20 cellular contexts compared by ENCODE assay signal in the genomic region with DNA sequence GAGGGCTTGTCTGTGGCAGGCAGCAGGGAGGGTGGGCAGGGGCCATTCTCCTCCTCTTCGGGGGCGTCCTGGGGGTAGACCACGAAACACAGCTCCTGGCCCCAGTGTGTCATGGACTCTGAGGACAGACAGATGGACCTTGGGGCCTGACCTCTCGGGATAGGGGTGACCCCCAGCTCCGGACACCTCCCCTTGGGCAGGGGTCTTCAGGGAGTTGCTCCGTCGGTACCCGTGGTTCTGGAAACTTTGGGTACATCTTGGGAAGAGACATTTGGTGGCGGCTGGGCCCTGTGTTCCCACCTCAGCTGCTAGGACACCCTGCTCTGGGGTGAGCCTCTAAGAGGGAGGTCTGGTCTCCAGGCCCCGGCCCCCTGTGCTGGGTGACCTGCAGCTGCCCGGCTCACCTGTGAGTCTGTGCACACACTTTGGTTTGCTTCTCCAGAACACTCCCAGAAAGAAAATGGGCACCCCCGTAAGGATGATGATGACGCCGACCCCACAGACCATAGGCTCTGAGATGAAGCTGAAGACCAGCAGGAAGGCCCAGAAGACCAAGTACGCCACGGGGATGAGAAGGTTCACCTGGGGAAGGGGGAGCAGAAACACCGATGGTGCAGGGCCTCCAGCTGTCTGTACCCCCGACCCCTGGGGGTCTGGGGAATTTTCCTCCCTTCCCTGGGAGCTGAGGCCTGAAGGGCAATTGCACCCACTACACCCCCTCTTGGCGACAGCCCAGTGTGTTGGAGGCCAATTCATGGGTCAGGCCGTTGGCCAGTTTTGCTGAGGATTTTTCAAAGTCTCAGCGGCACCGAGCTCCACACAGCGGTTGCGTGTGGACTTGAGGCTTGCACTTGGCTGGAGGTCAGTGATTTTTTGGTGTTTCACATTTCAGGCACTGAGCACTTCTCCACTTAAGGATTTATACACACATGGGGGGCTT. TPM values are rescaled to one million over a fixed set of nuclear protein-coding genes. Genes with fewer than 3 reads are reported as not detected.
A peak's percentile ranks its signal among the peaks of the same experiment; 100 is the strongest.
DNase-seq lines count a peak whose midpoint lies in the region; ATAC-seq and TF ChIP-seq lines count a peak whose summit lies in the region.
"Had no signal": no experiment of that assay in that cellular context is flagged by ENCODE, and none has a peak within 500 bp of the region (broad histone marks: within the 10 kb centered on the region; RNA-seq: fewer than 3 reads in every experiment).

No MANE protein-coding gene starts in this region.

- no peak overlapping the region for H4K91ac ChIP-seq in H9 (ENCODE audit: insufficient read length, low read depth, low read length)

- no peak overlapping the region for H3K9ac ChIP-seq in SK-N-SH
- no peak overlapping the region for H3K9ac ChIP-seq in H9 (ENCODE audit: extremely low read depth, insufficient read length, low read length)

- no peak overlapping the region for H3K27ac ChIP-seq in SK-N-SH (ENCODE audit: low read depth in 2 of 2, low read length in 1 of 2)
- H3K27ac ChIP-seq in H9 (ENCODE audit: insufficient read length, low read depth, low read length), result no peak overlapping the region
- H3K27ac ChIP-seq: 22Rv1, PC-9 had no signal

- H3K23ac ChIP-seq in H9 (ENCODE audit: insufficient read length, low read depth, low read length), result no peak overlapping the region

- no peaks in the 10 kb centered on the region for H3K9me2 ChIP-seq in SK-N-SH

- peaks cover 0 to 3% of the 10 kb centered on the region in 2 experiments for H3K36me3 ChIP-seq in SK-N-SH (replicated peaks in 1 of 2; ENCODE audit: control insufficient read depth in 1 of 2, insufficient read depth in 2 of 2, low read length in 1 of 2)

- no peaks in the 10 kb centered on the region for H3K9me3 Mint-ChIP-seq in H9
- H3K9me3 Mint-ChIP-seq: CD14-positive monocyte had no signal

- CTCF ChIA-PET in SK-N-SH (lab: Yijun Ruan, JAX), result interaction anchor here (0.6 to 1.4 kb wide), 4 partner anchors 12 to 569 kb away, joined by 3 to 4 read pairs (median 3); no protein-coding TSS in a partner anchor

- H3K4me2 ChIP-seq in SK-N-SH (no peak overlapping the region), H9 (ENCODE audit: insufficient read depth, insufficient read length, low read length) (no peak overlapping the region)
- H3K4me2 ChIP-seq: PC-9 had no signal

- H3K18ac ChIP-seq in H9 (ENCODE audit: insufficient read length, low read depth, low read length), result no peak overlapping the region

- TF ChIP-seq EP300 in SK-N-SH (IDR thresholded peaks at IDR 0.05; ENCODE audit: borderline replicate concordance in 1 of 2, low read depth in 1 of 2, low read length in 1 of 2), result no peak

- H2BK120ac ChIP-seq in H9 (ENCODE audit: low read depth, low read length, poor library complexity, severe bottlenecking), result no peak overlapping the region

- TF ChIP-seq CTCF in SK-N-SH (IDR thresholded peaks at IDR 0.05), result no peak
- no peak for TF ChIP-seq CTCF in H9 (conservative IDR thresholded peaks at IDR 0.05)

- H4K20me1 ChIP-seq in SK-N-SH (ENCODE audit: insufficient read depth) (no peaks in the 10 kb centered on the region), H9 (ENCODE audit: control insufficient read depth, insufficient read depth, insufficient read length) (no peaks in the 10 kb centered on the region)

- no peaks in the 10 kb centered on the region for H3F3A ChIP-seq in SK-N-SH (replicated peaks; ENCODE audit: insufficient read depth)

- POLR2A ChIA-PET in SK-N-SH (lab: Yijun Ruan, JAX), result no interaction called here

- H2BK20ac ChIP-seq in H9 (ENCODE audit: low read depth, low read length, poor library complexity, severe bottlenecking), result no peak overlapping the region

- 0 out of 7 replicates have a peak, but pooled peaks cover 0 to 3% (median 0%) of the 10 kb centered on the region in 3 experiments for H3K36me3 Mint-ChIP-seq in H9 (ENCODE audit: insufficient read depth in 1 of 3, low read depth in 3 of 3)

- DNase-seq in SK-N-SH (peak; percentile 40), H9 (no peak), inferior parietal cortex (ENCODE audit: extremely low spot score) (peak; percentile 6), pons (ENCODE audit: low spot score) (peak; percentile 14), NCI-H1694 treated with DMSO at 0.1 percent for 48 hours (lab: John Stamatoyannopoulos, UW) (no peak), NCI-H2171 (lab: John Stamatoyannopoulos, UW) (no peak)
- DNase-seq: COR-L47, DMS153, EL, NCI-H1105, NCI-H187, NCI-H446 treated with DMSO at 0.1 percent for 48 hours, NCI-H748 treated with DMSO at 0.1 percent for 48 hours, PC-9 had no signal

- H3K4me1 ChIP-seq in SK-N-SH (ENCODE audit: control insufficient read depth in 1 of 2, insufficient read depth in 2 of 2, low read depth in 1 of 2, low read length in 1 of 2) (no peaks in the 10 kb centered on the region; a peak in 1 of 4 replicates), H9 (ENCODE audit: insufficient read depth, low read length) (no peaks in the 10 kb centered on the region)
- H3K4me1 ChIP-seq: HAP-1 had no signal

- H2BK5ac ChIP-seq in H9 (ENCODE audit: insufficient read length, low read length), result no peak overlapping the region

- no peaks in the 10 kb centered on the region; a peak in 2 of 4 replicates for H3K4me1 Mint-ChIP-seq in H9

- no peak overlapping the region for H3K4me3 ChIP-seq in SK-N-SH (ENCODE audit: low read depth in 2 of 2, low read length in 1 of 2)
- H3K4me3 ChIP-seq: HAP-1, PC-9 had no signal

- no peak for TF ChIP-seq RAD21 in SK-N-SH (IDR thresholded peaks at IDR 0.05; ENCODE audit: low read length)

- H3T11ph ChIP-seq in H9 (ENCODE audit: low read length), result no peak overlapping the region

- no peaks in the 10 kb centered on the region for H3K27me3 ChIP-seq in SK-N-SH (ENCODE audit: insufficient read depth)
- H3K27me3 ChIP-seq in H9 (ENCODE audit: insufficient read depth, low read length), result no peaks in the 10 kb centered on the region

- ATAC-seq in SK-N-SH treated with all-trans-retinoic acid at 6 μM for 48 hours (no peak), GM21529 (IDR thresholded peaks at IDR 0.05; ENCODE audit: unreplicated experiment) (no peak)

- no peak overlapping the region for H4K8ac ChIP-seq in H9 (replicated peaks; ENCODE audit: insufficient read length, low read depth, low read length)

- H3K23me2 ChIP-seq in H9 (ENCODE audit: insufficient read length, low read depth, low read length, poor library complexity, severe bottlenecking), result no peaks in the 10 kb centered on the region

- peaks cover 2% of the 10 kb centered on the region; the same call in 1 of the 2 replicates for H3K27me3 Mint-ChIP-seq in H9 (ENCODE audit: low read depth)

- no peaks in the 10 kb centered on the region for H3K79me2 ChIP-seq in SK-N-SH (ENCODE audit: insufficient read depth)
- no peaks in the 10 kb centered on the region for H3K79me2 ChIP-seq in H9 (ENCODE audit: insufficient read depth, low read length)

- no peak overlapping the region for H3K56ac ChIP-seq in H9 (ENCODE audit: insufficient read length, low read depth, low read length)

- H2BK12ac ChIP-seq in H9 (ENCODE audit: insufficient read length, low read depth, low read length), result no peak overlapping the region

- no peak overlapping the region for H2BK15ac ChIP-seq in H9 (ENCODE audit: low read depth, low read length)

- 85% methylated on average over 15 of the region's 24 CpGs for WGBS in SK-N-SH (ENCODE audit: low lambda C conversion rate)
- no CpG with 5 or more reads among the region's 24 CpGs for WGBS in H9 (ENCODE audit: extremely low coverage, insufficient read length, low lambda C conversion rate)

- no peak overlapping the region for H2AK5ac ChIP-seq in H9 (ENCODE audit: insufficient read length, low read length)

- no peak overlapping the region for H3K4me3 Mint-ChIP-seq in H9

- H3K27ac Mint-ChIP-seq in H9, result peak overlapping the region in 2 of 3 experiments; percentile 18 to 66; a peak in 2 of 7 replicates

- no peaks in the 10 kb centered on the region for H3K79me1 ChIP-seq in H9 (ENCODE audit: insufficient read depth, low read depth, low read length, poor library complexity, severe bottlenecking)

- no peak overlapping the region for H3K4ac ChIP-seq in H9 (ENCODE audit: low read depth, low read length)

- H3K9me3 ChIP-seq in SK-N-SH (no peaks in the 10 kb centered on the region), H9 (ENCODE audit: control insufficient read depth, low read depth, low read length) (no peaks in the 10 kb centered on the region)
- H3K9me3 ChIP-seq: HAP-1 had no signal

- H3K14ac ChIP-seq in H9 (ENCODE audit: insufficient read depth, low read length), result no peak overlapping the region; the same call in 1 of the 2 replicates

- H4K5ac ChIP-seq in H9 (ENCODE audit: insufficient read length, low read depth, low read length), result no peak overlapping the region

- H2AFZ ChIP-seq in SK-N-SH (ENCODE audit: low read depth) (no peak overlapping the region), H9 (ENCODE audit: low read length) (no peak overlapping the region)
- H2AFZ ChIP-seq: PC-9 had no signal

TF ChIP-seq in SK-N-SH, 30 proteins besides CTCF, POLR2A, EP300 and RAD21:
- TF ChIP-seq SIN3A (IDR thresholded peaks at IDR 0.05; ENCODE audit: borderline replicate concordance, low read depth, low read length) (no peak), EZH2phosphoT487 (IDR thresholded peaks at IDR 0.05; ENCODE audit: borderline replicate concordance, low read depth) (no peak)

TF ChIP-seq in SK-N-SH treated with all-trans-retinoic acid at 6 μM for 48 hours, 23 proteins besides CTCF, POLR2A, EP300 and RAD21 (continues in another document):
- TF ChIP-seq ZNF70 (CRISPR knock-in tag; IDR thresholded peaks at IDR 0.05), result no peak
- TF ChIP-seq PPARA (CRISPR knock-in tag; IDR thresholded peaks at IDR 0.05; ENCODE audit: borderline replicate concordance), result no peak
- TF ChIP-seq SNAI2 (CRISPR knock-in tag; IDR thresholded peaks at IDR 0.05), result no peak
- TF ChIP-seq TOX (CRISPR knock-in tag; IDR thresholded peaks at IDR 0.05; ENCODE audit: borderline replicate concordance), result no peak
- TF ChIP-seq ZFP30 (CRISPR knock-in tag; IDR thresholded peaks at IDR 0.05), result no peak
- no peak for TF ChIP-seq GLIS3 (CRISPR knock-in tag; IDR thresholded peaks at IDR 0.05)
- TF ChIP-seq BACH2 (CRISPR knock-in tag; IDR thresholded peaks at IDR 0.05; ENCODE audit: borderline replicate concordance), result no peak
- TF ChIP-seq CSDC2 (CRISPR knock-in tag; IDR thresholded peaks at IDR 0.05), result no peak
- no peak for TF ChIP-seq RARB (CRISPR knock-in tag; IDR thresholded peaks at IDR 0.05)
- no peak for TF ChIP-seq ISL1 (CRISPR knock-in tag; IDR thresholded peaks at IDR 0.05)

RNA-seq across cellular contexts. Expression of a gene that starts 15.0 kb away (rescaled TPM):
- 7.5 and 8.2 TPM in 2 replicates for polyA plus RNA-seq in SK-N-SH (2012; rRNA removed)
- polyA plus RNA-seq in SK-N-SH (2012; cell fraction: cytosol; rRNA removed), result 3.6 and 7.8 TPM in 2 replicates
- polyA plus RNA-seq in SK-N-SH (2012; cell fraction: nucleus; rRNA removed), result 8.9 and 11.2 TPM in 2 replicates
- 29.2 and 34.4 TPM in 2 replicates for total RNA-seq in H9 (2021)

RNA-seq across cellular contexts. Expression of a gene that starts 16.5 kb away (rescaled TPM):
- polyA plus RNA-seq in SK-N-SH (2012; rRNA removed), result 0.02 TPM in 1 of 2 replicates, not detected in the other
- polyA plus RNA-seq in SK-N-SH (2012; cell fraction: cytosol; rRNA removed), result not detected in 2 replicates
- polyA plus RNA-seq in SK-N-SH (2012; cell fraction: nucleus; rRNA removed), result 0.07 TPM in 1 of 2 replicates, not detected in the other
- 2.5 and 2.9 TPM in 2 replicates for total RNA-seq in H9 (2021)
- total RNA-seq: M059J, PC-9 had no signal
- polyA plus RNA-seq: CD14-positive monocyte had no signal

Comparison
In these comparisons a context has a peak if more than half of its experiments do, and no peak if none do; other contexts are left out.
1. DNase-seq: peak in SK-N-SH (single experiment), inferior parietal cortex (single experiment) and pons (single experiment); none in H9 (single experiment), NCI-H1694 treated with DMSO at 0.1 percent for 48 hours (single experiment) and NCI-H2171 (single experiment).